In genomic region chr5:128085413-128085812, GRCh38 we compare ENCODE assay signal across 1 cellular context.
TF ChIP-seq lines count a peak whose summit lies in the region.

No MANE protein-coding gene starts in this region.

TF ChIP-seq in H1, 55 proteins besides CTCF, POLR2A, EP300 and RAD21 (continued from another document):
- TF ChIP-seq CHD7 (IDR thresholded peaks at IDR 0.05; ENCODE audit: insufficient replicate concordance, low read length) = no peak
- no peak for TF ChIP-seq BRCA1 (IDR thresholded peaks at IDR 0.05; ENCODE audit: low read depth, low read length)
- TF ChIP-seq NRF1 (IDR thresholded peaks at IDR 0.05; ENCODE audit: low read depth, low read length) = no peak
- no peak for TF ChIP-seq TEAD4 (IDR thresholded peaks at IDR 0.05; ENCODE audit: low read depth, low read length)
- no peak for TF ChIP-seq NANOG (IDR thresholded peaks at IDR 0.05; ENCODE audit: insufficient read depth, low read depth, low read length, poor library complexity, severe bottlenecking)
- no peak for TF ChIP-seq ATF2 (IDR thresholded peaks at IDR 0.05; ENCODE audit: low read length)
- TF ChIP-seq JUN (IDR thresholded peaks at IDR 0.05; ENCODE audit: low read depth, low read length) = no peak
- TF ChIP-seq ASH2L (IDR thresholded peaks at IDR 0.05; ENCODE audit: low read length) = no peak
- TF ChIP-seq SRF (IDR thresholded peaks at IDR 0.05; ENCODE audit: low read depth, low read length) = no peak
- TF ChIP-seq SIX5 (IDR thresholded peaks at IDR 0.05; ENCODE audit: low read depth, low read length) = no peak
